8 cellular contexts compared by ENCODE assay signal in the genomic region with DNA sequence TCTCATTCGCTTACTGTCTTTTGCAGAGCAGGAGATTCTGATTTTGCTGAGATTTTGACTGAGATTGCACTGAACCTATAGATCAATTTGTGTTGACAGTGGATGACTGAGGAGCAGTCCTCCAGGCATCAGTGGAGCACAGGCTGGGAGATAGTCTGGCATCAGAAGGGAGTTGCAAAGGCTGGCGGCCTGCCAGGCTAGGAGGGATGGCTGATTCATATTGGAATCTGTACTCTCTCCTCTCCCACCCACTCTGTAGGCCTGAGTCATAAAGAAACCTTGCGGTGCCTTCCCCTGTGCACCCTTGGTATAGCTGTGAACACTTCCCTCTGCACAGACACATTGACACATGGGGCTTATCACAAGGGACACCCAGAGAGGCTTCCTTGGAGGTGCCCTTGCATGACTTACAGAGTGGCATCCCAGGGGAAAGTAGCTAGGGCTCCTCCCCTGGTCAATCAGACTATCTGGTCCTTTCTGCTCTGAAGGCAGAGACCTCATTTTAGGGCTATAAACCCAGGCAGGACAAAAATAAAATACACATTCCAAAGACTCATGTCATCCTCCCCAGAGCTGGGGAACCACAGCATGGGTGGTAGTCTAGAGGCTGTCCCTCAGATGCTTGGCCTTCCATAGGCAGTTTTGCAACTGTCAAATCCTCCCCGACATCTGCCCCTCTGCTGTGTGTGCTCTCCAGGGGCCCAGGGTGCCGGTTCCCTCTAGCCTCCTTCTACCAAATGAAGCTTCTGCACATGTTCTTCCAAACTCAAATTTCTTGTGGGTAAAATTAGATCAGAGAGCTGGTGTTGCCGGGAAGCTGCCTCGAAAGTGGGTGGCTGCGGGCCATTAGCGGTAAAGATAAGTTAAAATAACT. TPM values are rescaled to one million over a fixed set of nuclear protein-coding genes. Genes with fewer than 3 reads are reported as not detected.
DNase-seq lines count a peak whose midpoint lies in the region; ATAC-seq, FAIRE-seq and TF ChIP-seq lines count a peak whose summit lies in the region.

No MANE protein-coding gene starts in this region.

- no peaks in the 10 kb centered on the region for H3K4me1 ChIP-seq in breast epithelium
- no peaks in the 10 kb centered on the region for H3K4me1 ChIP-seq in SJCRH30
- H3K4me1 ChIP-seq in adrenal gland (replicated peaks in 1 of 2), result peaks cover 3 to 19% of the 10 kb centered on the region in 2 donors
- peaks cover 6 to 8% of the 10 kb centered on the region in 2 donors for H3K4me1 ChIP-seq in kidney (ENCODE audit: control insufficient read depth in 1 of 2, insufficient read depth in 1 of 2, low read depth in 1 of 2, low read length in 2 of 2)

- 60 to 65% (median 62%) methylated on average over 9 of the region's 9 CpGs for WGBS in adrenal gland, 4 donors

- peak overlapping the region; percentile 93 for H3K27ac Mint-ChIP-seq in MCF 10A (ENCODE audit: low read depth, unreplicated experiment)

- H3K9ac ChIP-seq in kidney (ENCODE audit: low read length in 2 of 2), result no peak overlapping the region

- H3K4me3 ChIP-seq in breast epithelium (no peak overlapping the region), SJCRH30 (no peak overlapping the region), adrenal gland (no peak overlapping the region), kidney (ENCODE audit: low read length in 2 of 2) (no peak overlapping the region)

- intact Hi-C loops in MCF 10A (cut with micrococcal nuclease) (loop anchor here (5.0 kb wide), 2 partner anchors 68 to 177 kb away; no protein-coding TSS in a partner anchor), breast epithelium (cut with DNase I; ENCODE audit: low total_unique reads) (no loop called here), adrenal gland (cut with DNase I) (no loop called here), kidney (cut with DNase I) (no loop called here)

- no peaks in the 10 kb centered on the region for H3K9me3 Mint-ChIP-seq in MCF 10A (ENCODE audit: unreplicated experiment)

- H3K4me3 Mint-ChIP-seq in MCF 10A (ENCODE audit: unreplicated experiment), result peak overlapping the region; percentile 49

- H3K27me3 ChIP-seq in breast epithelium, result no peaks in the 10 kb centered on the region
- peaks cover 8% of the 10 kb centered on the region; the same call in 1 of the 2 replicates for H3K27me3 ChIP-seq in SJCRH30
- H3K27me3 ChIP-seq in adrenal gland, result no peaks in the 10 kb centered on the region

- TF ChIP-seq POLR2A in breast epithelium (IDR thresholded peaks at IDR 0.05) (no peak), adrenal gland (IDR thresholded peaks at IDR 0.05) (no peak)

- peak; percentile 99 for ATAC-seq in HG03064 (IDR thresholded peaks at IDR 0.05; ENCODE audit: low read depth, unreplicated experiment)

- no peaks in the 10 kb centered on the region for H3K27me3 Mint-ChIP-seq in MCF 10A (ENCODE audit: insufficient read depth, unreplicated experiment)

- H3K4me1 Mint-ChIP-seq in MCF 10A (ENCODE audit: insufficient read depth, unreplicated experiment), result peaks cover 49% of the 10 kb centered on the region

- DNase-seq in MCF 10A (ENCODE audit: unreplicated experiment) (peak; percentile 99), breast epithelium (ENCODE audit: low spot score in 2 of 2) (no peak), SJCRH30 (peak; percentile 42 to 53), adrenal gland (peak; percentile 81 to 93 (median 91)), kidney (peak; percentile 89), NCI-H2081 treated with DMSO at 0.1 percent for 48 hours (lab: John Stamatoyannopoulos, UW) (no peak)
- DNase-seq in stimulated activated CD4-positive, alpha-beta T cell treated with anti-CD3 and anti-CD28 coated beads, TNF-alpha, amount 100 ng/mL, for 48 hours (ENCODE audit: low read depth in 3 of 3), result peak; percentile 79 to 84 (median 80)

- FAIRE-seq in kidney (lab: Jason Lieb, UNC), result no peak

- TF ChIP-seq CTCF in MCF 10A (IDR thresholded peaks at IDR 0.05; ENCODE audit: unreplicated experiment), result no peak
- no peak for TF ChIP-seq CTCF in breast epithelium (IDR thresholded peaks at IDR 0.05)
- no peak for TF ChIP-seq CTCF in adrenal gland (IDR thresholded peaks at IDR 0.05)
- TF ChIP-seq CTCF in kidney (IDR thresholded peaks at IDR 0.05; ENCODE audit: borderline replicate concordance, extremely low read depth, insufficient read depth), result no peak

- BruUV-seq in MCF 10A (replicated peaks; lab: Mats Ljungman, UMichigan), result no TSS peak

- no peaks in the 10 kb centered on the region for H3K9me3 ChIP-seq in breast epithelium
- H3K9me3 ChIP-seq in SJCRH30 (replicated peaks), result no peaks in the 10 kb centered on the region
- H3K9me3 ChIP-seq in adrenal gland (replicated peaks in 1 of 3), result no peaks in the 10 kb centered on the region
- no peaks in the 10 kb centered on the region for H3K9me3 ChIP-seq in kidney (ENCODE audit: control insufficient read depth in 1 of 2, low read length in 2 of 2)

- CTCF ChIA-PET in MCF 10A (lab: Yijun Ruan, JAX), result interaction anchor here (0.8 to 1.6 kb wide), 6 partner anchors 12 to 176 kb away, joined by 3 to 4 read pairs (median 4); no protein-coding TSS in a partner anchor

- no peaks in the 10 kb centered on the region for H3K36me3 Mint-ChIP-seq in MCF 10A (ENCODE audit: insufficient read depth, unreplicated experiment)

- POLR2A ChIA-PET in MCF 10A (lab: Yijun Ruan, JAX), result interaction anchor here (0.6 to 1.8 kb wide), 9 partner anchors 13 to 277 kb away, joined by 3 to 12 read pairs (median 3); no protein-coding TSS in a partner anchor

- H3K36me3 ChIP-seq in breast epithelium, result no peaks in the 10 kb centered on the region
- H3K36me3 ChIP-seq in SJCRH30, result no peaks in the 10 kb centered on the region
- H3K36me3 ChIP-seq in adrenal gland (replicated peaks in 1 of 2), result no peaks in the 10 kb centered on the region
- H3K36me3 ChIP-seq in kidney (ENCODE audit: control insufficient read depth in 1 of 2, insufficient read depth in 2 of 2, low read length in 2 of 2), result no peaks in the 10 kb centered on the region

- peak overlapping the region in 1 of 2 donors; percentile 39 for H3K27ac ChIP-seq in breast epithelium
- no peak overlapping the region for H3K27ac ChIP-seq in SJCRH30
- H3K27ac ChIP-seq in adrenal gland, result peak overlapping the region in 2 of 5 donors; percentile 6 to 56
- no peak overlapping the region for H3K27ac ChIP-seq in kidney (ENCODE audit: low read depth in 2 of 2, low read length in 2 of 2)

RNA-seq across cellular contexts. Expression of a gene that starts 37.4 kb away (rescaled TPM):
- total RNA-seq in MCF 10A (2022), result 0.37 and 0.70 TPM in 2 replicates
- total RNA-seq in breast epithelium, result 10 to 100 TPM in 2 of 3 donors, 1 to 10 TPM in 1; 6.4 to 32.5 (median 10.5) TPM
- 0.84 and 0.93 TPM in 2 replicates for total RNA-seq in SJCRH30 (2014; rRNA removed; shearing (Covaris generic))
- 10 to 100 TPM in 3 of 8 donors, 1 to 10 TPM in 5; 7.4 to 14.5 (median 8.3) TPM for total RNA-seq in adrenal gland
- 10 to 100 TPM; 10.1 to 29.0 (median 19.2) TPM for polyA plus RNA-seq in adrenal gland
- 6.3 TPM for total RNA-seq in kidney
- polyA plus RNA-seq in kidney (ENCODE audit: insufficient read depth, low read depth, low replicate concordance), result 6.4 TPM

Comparison
In these comparisons a context has a peak if more than half of its experiments do, and no peak if none do; other contexts are left out.
1. DNase-seq: peak in MCF 10A (single experiment), SJCRH30 (2 of 2), adrenal gland (7 of 7), kidney (single experiment) and stimulated activated CD4-positive, alpha-beta T cell treated with anti-CD3 and anti-CD28 coated beads, TNF-alpha, amount 100 ng/mL, for 48 hours (3 of 3); none in breast epithelium (0 of 2) and NCI-H2081 treated with DMSO at 0.1 percent for 48 hours (single experiment).